8 cellular contexts compared by ENCODE assay signal in the genomic region with DNA sequence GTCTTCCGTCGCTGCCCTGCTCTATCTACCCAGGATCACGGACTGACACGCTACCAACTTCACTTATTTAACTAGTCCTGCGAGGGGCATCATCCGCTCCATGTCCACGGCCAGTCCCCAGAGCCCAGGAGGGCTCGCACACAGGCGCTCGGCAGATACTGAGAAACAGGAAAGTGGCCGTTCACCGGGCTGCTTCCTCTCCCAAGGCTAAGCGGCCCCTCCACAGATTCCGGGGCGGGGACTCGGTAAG.
DNase-seq lines count a peak whose midpoint lies in the region; ATAC-seq and TF ChIP-seq lines count a peak whose summit lies in the region.

No MANE protein-coding gene starts in this region.

- peaks cover 36% of the 10 kb centered on the region for H3K4me1 Mint-ChIP-seq in nephron progenitor cell

- peak overlapping the region; percentile 78 for H3K27ac Mint-ChIP-seq in nephron progenitor cell

- H3K36me3 ChIP-seq in SK-N-MC (ENCODE audit: insufficient read depth, low read length): peaks cover 39% of the 10 kb centered on the region

- DNase-seq in CD1c-positive myeloid dendritic cell (ENCODE audit: extremely low spot score) (peak; percentile 33), SK-N-MC (ENCODE audit: low read depth, low spot score) (no peak), epithelial cell of esophagus (ENCODE audit: low read depth) (no peak), nephron progenitor cell (no peak), AG20443 (ENCODE audit: low spot score) (no peak)
- no peak for DNase-seq in activated effector memory CD4-positive, alpha-beta T cell treated with Interleukin-2 at 50 U/mL for 16 hours

- peak overlapping the region; percentile 95 for H3K4me3 Mint-ChIP-seq in nephron progenitor cell

- H3K27me3 Mint-ChIP-seq in nephron progenitor cell (ENCODE audit: low read depth, poor library complexity): no peaks in the 10 kb centered on the region

- peak overlapping the region; percentile 91 for H3K9ac ChIP-seq in SK-N-MC (ENCODE audit: insufficient read length)

- H3K4me3 ChIP-seq in SK-N-MC: peak overlapping the region; percentile 91
- H3K4me3 ChIP-seq in epithelial cell of esophagus (ENCODE audit: low read length): peak overlapping the region; percentile 92

- no peaks in the 10 kb centered on the region for H3K9me3 Mint-ChIP-seq in nephron progenitor cell

- H3K36me3 Mint-ChIP-seq in nephron progenitor cell (ENCODE audit: low read depth): peaks cover 34% of the 10 kb centered on the region

- H3K27ac ChIP-seq in SK-N-MC: peak overlapping the region; percentile 72

- ATAC-seq in GM21825 (IDR thresholded peaks at IDR 0.05; ENCODE audit: unreplicated experiment) (peak; percentile 21), GM21723 (IDR thresholded peaks at IDR 0.05; ENCODE audit: unreplicated experiment) (no peak)

- no peaks in the 10 kb centered on the region for H3K9me3 ChIP-seq in SK-N-MC (ENCODE audit: low read depth, low read length)

- TF ChIP-seq CTCF in epithelial cell of esophagus (IDR thresholded peaks at IDR 0.05; ENCODE audit: insufficient read depth, low read depth, low read length, missing control alignments) (no peak), nephron progenitor cell (IDR thresholded peaks at IDR 0.05) (no peak)
